20 cellular contexts compared by ENCODE assay signal in the genomic region with DNA sequence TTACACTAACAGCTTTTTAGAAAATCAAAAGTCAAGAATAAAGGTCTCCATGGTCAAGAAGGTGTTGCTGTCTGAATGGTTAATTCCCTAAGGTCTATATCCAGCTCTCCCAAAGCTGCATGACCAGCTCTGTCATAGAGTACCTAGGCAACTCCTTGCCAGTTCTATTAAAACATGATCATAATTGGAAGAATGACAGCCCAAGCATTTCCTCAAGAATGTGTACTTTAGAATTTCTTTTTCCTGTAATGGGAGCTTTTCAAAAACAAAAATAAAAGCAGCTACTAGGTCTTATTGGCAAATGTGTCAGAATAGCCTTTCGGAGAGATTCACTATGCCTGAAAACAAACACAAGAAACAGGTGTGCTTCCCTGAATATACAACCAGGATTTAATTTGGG.
A peak's percentile ranks its signal among the peaks of the same experiment; 100 is the strongest.
DNase-seq lines count a peak whose midpoint lies in the region; ATAC-seq lines count a peak whose summit lies in the region.
"Had no signal": no experiment of that assay in that cellular context is flagged by ENCODE, and none has a peak within 500 bp of the region (broad histone marks: within the 10 kb centered on the region; RNA-seq: fewer than 3 reads in every experiment).

No MANE protein-coding gene starts in this region.

- H3K27ac Mint-ChIP-seq in activated naive CD4-positive, alpha-beta T cell treated with anti-CD3 and anti-CD28 coated beads, Interleukin-2, amount 50 U/mL, for 24 hours: peak overlapping the region; percentile 68
- H3K27ac Mint-ChIP-seq: activated CD4-positive, alpha-beta T cell treated with anti-CD3 and anti-CD28 coated beads for 36 hours; dendritic cell treated with granulocyte-macrophage colony-stimulating factor and Interleukin-4, amounts not matched to agents 40 ng/mL and 50 ng/mL, for 4 days; type B pancreatic cell had no signal

- H3K4me3 Mint-ChIP-seq in activated naive CD4-positive, alpha-beta T cell treated with anti-CD3 and anti-CD28 coated beads, Interleukin-2, amount 50 U/mL, for 24 hours: no peak overlapping the region
- H3K4me3 Mint-ChIP-seq: activated CD4-positive, alpha-beta T cell treated with anti-CD3 and anti-CD28 coated beads for 36 hours; activated naive CD4-positive, alpha-beta T cell treated with anti-CD3 and anti-CD28 coated beads for 36 hours; dendritic cell treated with granulocyte-macrophage colony-stimulating factor and Interleukin-4, amounts not matched to agents 40 ng/mL and 50 ng/mL, for 4 days; natural killer cell; type B pancreatic cell had no signal

- H3K27ac ChIP-seq in angular gyrus (ENCODE audit: low read depth, low read length) (peak overlapping the region; percentile 20), muscle layer of colon (ENCODE audit: low read depth, low read length) (peak overlapping the region; percentile 13), subcutaneous abdominal adipose tissue (ENCODE audit: low read depth, low read length) (peak overlapping the region; percentile 63)
- H3K27ac ChIP-seq: A549 had no signal

- H3K4me1 ChIP-seq in muscle layer of colon (ENCODE audit: insufficient read depth, low read length) (peaks cover 27% of the 10 kb centered on the region), subcutaneous abdominal adipose tissue (ENCODE audit: control insufficient read depth in 5 of 5, insufficient read depth in 5 of 5, low read length in 5 of 5) (peaks cover 0 to 29% (median 18%) of the 10 kb centered on the region in 5 donors)

- no peaks in the 10 kb centered on the region for H3K9me3 Mint-ChIP-seq in activated naive CD4-positive, alpha-beta T cell treated with anti-CD3 and anti-CD28 coated beads, Interleukin-2, amount 50 U/mL, for 24 hours
- H3K9me3 Mint-ChIP-seq: activated naive CD4-positive, alpha-beta T cell treated with anti-CD3 and anti-CD28 coated beads for 36 hours; dendritic cell treated with granulocyte-macrophage colony-stimulating factor and Interleukin-4, amounts not matched to agents 40 ng/mL and 50 ng/mL, for 4 days; natural killer cell; type B pancreatic cell had no signal

- no peaks in the 10 kb centered on the region for H3K36me3 ChIP-seq in muscle layer of colon (ENCODE audit: insufficient read depth, low read length)
- H3K36me3 ChIP-seq in subcutaneous abdominal adipose tissue (ENCODE audit: control insufficient read depth in 5 of 5, insufficient read depth in 5 of 5, low read length in 5 of 5): peaks cover 0 to 6% (median 2%) of the 10 kb centered on the region in 5 donors

- DNase-seq in activated naive CD4-positive, alpha-beta T cell treated with anti-CD3 and anti-CD28 coated beads, Interleukin-2, amount 50 U/mL, for 16 hours: no peak
- DNase-seq in central memory CD4-positive, alpha-beta T cell: no peak
- no peak for DNase-seq in DMS114 treated with DMSO at 0.1 percent for 48 hours (lab: John Stamatoyannopoulos, UW; ENCODE audit: unreplicated experiment)
- DNase-seq: activated CD4-positive, alpha-beta T cell treated with anti-CD3 and anti-CD28 coated beads for 36 hours; activated naive CD4-positive, alpha-beta T cell treated with anti-CD3 and anti-CD28 coated beads for 36 hours; body of pancreas; DND-41; natural killer cell; NCI-H1930; NCI-H446 treated with DMSO at 0.1 percent for 48 hours; stimulated activated CD4-positive, alpha-beta T cell treated with anti-CD3 and anti-CD28 coated beads, Interleukin-12 subunit alpha, Interleukin-12 subunit beta, amount 100 ng/mL, for 4 hours had no signal

- no peaks in the 10 kb centered on the region for H3K27me3 ChIP-seq in muscle layer of colon (ENCODE audit: control insufficient read depth in 1 of 2, insufficient read depth in 2 of 2, low read length in 2 of 2)
- H3K27me3 ChIP-seq in subcutaneous abdominal adipose tissue (ENCODE audit: control insufficient read depth in 5 of 5, insufficient read depth in 4 of 5, low read length in 5 of 5): no peaks in the 10 kb centered on the region
- H3K27me3 ChIP-seq: body of pancreas had no signal

- no peaks in the 10 kb centered on the region for H3K9me3 ChIP-seq in muscle layer of colon (ENCODE audit: low read length)
- H3K9me3 ChIP-seq in subcutaneous abdominal adipose tissue (ENCODE audit: control insufficient read depth in 5 of 5, low read length in 5 of 5): no peaks in the 10 kb centered on the region
- H3K9me3 ChIP-seq: A549, body of pancreas had no signal

- H3K27me3 Mint-ChIP-seq in activated naive CD4-positive, alpha-beta T cell treated with anti-CD3 and anti-CD28 coated beads, Interleukin-2, amount 50 U/mL, for 24 hours: no peaks in the 10 kb centered on the region
- H3K27me3 Mint-ChIP-seq: activated CD4-positive, alpha-beta T cell treated with anti-CD3 and anti-CD28 coated beads for 36 hours; dendritic cell treated with granulocyte-macrophage colony-stimulating factor and Interleukin-4, amounts not matched to agents 40 ng/mL and 50 ng/mL, for 4 days; type B pancreatic cell had no signal

- H3K9ac ChIP-seq in muscle layer of colon (ENCODE audit: low read length): peak overlapping the region; percentile 35
- H3K9ac ChIP-seq in subcutaneous abdominal adipose tissue (ENCODE audit: low read length in 5 of 5): peak overlapping the region in 4 of 5 donors; percentile 3 to 72 (median 40)

- peaks cover 8% of the 10 kb centered on the region for H3K36me3 Mint-ChIP-seq in activated naive CD4-positive, alpha-beta T cell treated with anti-CD3 and anti-CD28 coated beads, Interleukin-2, amount 50 U/mL, for 24 hours
- H3K36me3 Mint-ChIP-seq: natural killer cell had no signal

- ATAC-seq in HG03095 (IDR thresholded peaks at IDR 0.05; ENCODE audit: unreplicated experiment): no peak
- ATAC-seq: A549; activated CD4-positive, alpha-beta T cell treated with anti-CD3 and anti-CD28 coated beads for 36 hours; body of pancreas; natural killer cell had no signal

- peaks cover 70% of the 10 kb centered on the region for H3K4me1 Mint-ChIP-seq in activated naive CD4-positive, alpha-beta T cell treated with anti-CD3 and anti-CD28 coated beads, Interleukin-2, amount 50 U/mL, for 24 hours

- H3K4me3 ChIP-seq in muscle layer of colon (ENCODE audit: low read depth in 1 of 2, low read length in 2 of 2) (no peak overlapping the region), subcutaneous abdominal adipose tissue (ENCODE audit: low read depth in 1 of 5, low read length in 5 of 5) (no peak overlapping the region)
- H3K4me3 ChIP-seq: A549, body of pancreas, lung had no signal

Comparison
In these comparisons a context has a peak if more than half of its experiments do, and no peak if none do; other contexts are left out.
1. H3K27ac ChIP-seq: peak in every context shown above with its lines; median percentile 63 in subcutaneous abdominal adipose tissue; 20 in angular gyrus; 13 in muscle layer of colon.